ENCODE assay signal across 4 cellular contexts in genomic region chr2:131733530-131733929, GRCh38.
TF ChIP-seq lines count a peak whose summit lies in the region.

No MANE protein-coding gene starts in this region.

TF ChIP-seq in A549, 52 proteins besides CTCF, POLR2A, EP300 and RAD21:
- peak; percentile 58 for TF ChIP-seq MAFK (IDR thresholded peaks at IDR 0.05; ENCODE audit: partially characterized antibody)

TF ChIP-seq in IMR-90, 13 proteins besides CTCF, POLR2A, EP300 and RAD21:
- TF ChIP-seq MAFK (IDR thresholded peaks at IDR 0.05; ENCODE audit: low read depth, low read length) = peak; percentile 55

TF ChIP-seq in K562, 482 proteins besides CTCF, POLR2A, EP300 and RAD21:
- TF ChIP-seq MAFF (IDR thresholded peaks at IDR 0.05; ENCODE audit: low read length) (peak; percentile 33; the same call in 1 of the 2 replicates), MAFK (IDR thresholded peaks at IDR 0.05; ENCODE audit: low read length) (0 out of 2 replicates have a peak, but pooled peaks have one; percentile 17), C11orf30 (IDR thresholded peaks at IDR 0.05; ENCODE audit: low read depth) (peak; percentile 15; the same call in 1 of the 2 replicates), ZNF316 (IDR thresholded peaks at IDR 0.05) (peak; percentile 73)

TF ChIP-seq in HepG2, 621 proteins besides CTCF, POLR2A, EP300 and RAD21:
- TF ChIP-seq MAFK (conservative IDR thresholded peaks at IDR 0.05 in 1 of 2, IDR thresholded peaks at IDR 0.05 in 1 of 2; ENCODE audit: low read length in 2 of 2) (peak; percentile 77 to 80), MAFF (IDR thresholded peaks at IDR 0.05; ENCODE audit: low read depth, low read length) (peak; percentile 76; the same call in 1 of the 2 replicates)
